17 cellular contexts compared by ENCODE assay signal in genomic region chr3:41033956-41034519, GRCh38.
"Had no signal": no experiment of that assay in that cellular context is flagged by ENCODE, and none has a peak within 500 bp of the region (broad histone marks: within the 10 kb centered on the region; RNA-seq: fewer than 3 reads in every experiment).

No MANE protein-coding gene starts in this region.

- H3K9me3 ChIP-seq: left lung, prostate gland, right atrium auricular region, thyroid gland had no signal

- H3K36me3 Mint-ChIP-seq: activated CD4-positive, alpha-beta memory T cell treated with anti-CD3 and anti-CD28 coated beads for 36 hours; activated naive CD8-positive, alpha-beta T cell treated with anti-CD3 and anti-CD28 coated beads for 36 hours had no signal

- H3K4me1 ChIP-seq: left lung, prostate gland, right atrium auricular region, thyroid gland had no signal

- H3K27ac Mint-ChIP-seq: activated CD4-positive, alpha-beta memory T cell treated with anti-CD3 and anti-CD28 coated beads for 36 hours; activated naive CD8-positive, alpha-beta T cell treated with anti-CD3 and anti-CD28 coated beads for 36 hours; dendritic cell treated with granulocyte-macrophage colony-stimulating factor and Interleukin-4, amounts not matched to agents 40 ng/mL and 50 ng/mL, for 4 days; T-helper 2 cell treated with Interferon-gamma antibody and Interleukin-4, amounts not matched to agents 5 μg/mL and 100 μg/mL, for 36 hours had no signal

- H3K4me1 Mint-ChIP-seq: activated naive CD8-positive, alpha-beta T cell treated with anti-CD3 and anti-CD28 coated beads for 36 hours had no signal

- H3K79me2 ChIP-seq: hepatocyte had no signal

- H3K27me3 ChIP-seq: hepatocyte, left lung, right atrium auricular region, thyroid gland had no signal

- H3K27me3 Mint-ChIP-seq: activated naive CD8-positive, alpha-beta T cell treated with anti-CD3 and anti-CD28 coated beads for 36 hours had no signal

- H3K4me3 Mint-ChIP-seq: activated CD4-positive, alpha-beta memory T cell treated with anti-CD3 and anti-CD28 coated beads for 36 hours; activated naive CD8-positive, alpha-beta T cell treated with anti-CD3 and anti-CD28 coated beads for 36 hours; dendritic cell treated with granulocyte-macrophage colony-stimulating factor and Interleukin-4, amounts not matched to agents 40 ng/mL and 50 ng/mL, for 4 days; T-helper 2 cell treated with Interferon-gamma antibody and Interleukin-4, amounts not matched to agents 5 μg/mL and 100 μg/mL, for 36 hours had no signal

- H3K4me3 ChIP-seq: hepatocyte, left lung, prostate gland, right atrium auricular region, thyroid gland had no signal

- H3K4me2 ChIP-seq: hepatocyte had no signal

- H3K36me3 ChIP-seq: left lung, prostate gland, right atrium auricular region, thyroid gland had no signal

- H3K27ac ChIP-seq: hepatocyte, left lung, prostate gland, right atrium auricular region, thyroid gland had no signal

- H3K9me3 Mint-ChIP-seq: activated CD4-positive, alpha-beta memory T cell treated with anti-CD3 and anti-CD28 coated beads for 36 hours; activated naive CD8-positive, alpha-beta T cell treated with anti-CD3 and anti-CD28 coated beads for 36 hours; dendritic cell treated with granulocyte-macrophage colony-stimulating factor and Interleukin-4, amounts not matched to agents 40 ng/mL and 50 ng/mL, for 4 days; T-helper 2 cell treated with Interferon-gamma antibody and Interleukin-4, amounts not matched to agents 5 μg/mL and 100 μg/mL, for 36 hours had no signal

- DNase-seq: activated CD4-positive, alpha-beta memory T cell treated with anti-CD3 and anti-CD28 coated beads for 36 hours; activated CD4-positive, alpha-beta T cell treated with anti-CD3 and anti-CD28 coated beads for 4 hours; activated naive CD4-positive, alpha-beta T cell; activated naive CD8-positive, alpha-beta T cell treated with anti-CD3 and anti-CD28 coated beads for 36 hours; amniotic stem cell; effector CD8-positive, alpha-beta T cell; left lung; stimulated activated CD4-positive, alpha-beta T cell treated with anti-CD3 and anti-CD28 coated beads, Interleukin-12 subunit alpha, Interleukin-12 subunit beta, amount 100 ng/mL, for 4 hours; stimulated activated CD4-positive, alpha-beta T cell treated with anti-CD3 and anti-CD28 coated beads, Interleukin-1b, Interleukin-23, amount 100 ng/mL, for 48 hours; stimulated activated CD8-positive, alpha-beta memory T cell treated with anti-CD3 and anti-CD28 coated beads, Interleukin-4, amount 100 ng/mL, for 48 hours; stimulated activated naive CD4-positive, alpha-beta T cell treated with Interleukin-2 at 50 U/mL for 16 hours; thyroid gland had no signal
